Comparison of ENCODE assay signal across 8 cellular contexts in genomic region chr6:33201935-33202334, GRCh38. TPM values are rescaled to one million over a fixed set of nuclear protein-coding genes. Genes with fewer than 3 reads are reported as not detected.
DNase-seq lines count a peak whose midpoint lies in the region; ATAC-seq, FAIRE-seq and TF ChIP-seq lines count a peak whose summit lies in the region.

No MANE protein-coding gene starts in this region.

- in situ Hi-C loops in GM13976 (cut with MboI; ENCODE audit: low sequenced_read_pairs, unreplicated experiment), result no loop called here

- POLR2A ChIA-PET in A549 (lab: Yijun Ruan, JAX), result no interaction called here

- H3K27me3 ChIP-seq in HUES64 (ENCODE audit: insufficient read depth, low read length), result peaks cover 20% of the 10 kb centered on the region
- H3K27me3 ChIP-seq in breast epithelium, result no peaks in the 10 kb centered on the region
- no peaks in the 10 kb centered on the region for H3K27me3 ChIP-seq in muscle layer of duodenum (ENCODE audit: low read depth, low read length)

- no peak for TF ChIP-seq POLR2A in A549 (IDR thresholded peaks at IDR 0.05; ENCODE audit: low read length)
- TF ChIP-seq POLR2A in breast epithelium (IDR thresholded peaks at IDR 0.05), result no peak

- intact Hi-C loops in breast epithelium (cut with DNase I; ENCODE audit: low total_unique reads), result no loop called here

- H3K27ac ChIP-seq in A549 (no peak overlapping the region), HUES64 (ENCODE audit: low read depth, low read length) (no peak overlapping the region), breast epithelium (peak overlapping the region; percentile 98 to 99), muscle layer of duodenum (ENCODE audit: low read length) (peak overlapping the region; percentile 98)

- TF ChIP-seq RAD21 in A549 (conservative IDR thresholded peaks at IDR 0.05 in 1 of 2, IDR thresholded peaks at IDR 0.05 in 1 of 2), result no peak

- H3K9ac ChIP-seq in HUES64 (ENCODE audit: low read depth, low read length), result peak overlapping the region; percentile 93

- TF ChIP-seq CTCF in A549 (IDR thresholded peaks at IDR 0.05), result no peak
- no peak for TF ChIP-seq CTCF in breast epithelium (IDR thresholded peaks at IDR 0.05)
- TF ChIP-seq CTCF in GM13976 (IDR thresholded peaks at IDR 0.05; ENCODE audit: borderline replicate concordance, control extremely low read depth, extremely low read depth, insufficient read depth, missing control alignments), result no peak

- H3K4me3 ChIP-seq in A549, result peak overlapping the region; percentile 98
- peak overlapping the region; percentile 83 for H3K4me3 ChIP-seq in HUES64 (ENCODE audit: low read length)
- peak overlapping the region in 2 of 3 donors; percentile 92 to 94 for H3K4me3 ChIP-seq in breast epithelium
- peak overlapping the region; percentile 82 to 99 for H3K4me3 ChIP-seq in muscle layer of duodenum (ENCODE audit: low read depth in 1 of 2, low read length in 2 of 2)

- peaks cover 46% of the 10 kb centered on the region for H3K4me1 ChIP-seq in A549
- peaks cover 32% of the 10 kb centered on the region for H3K4me1 ChIP-seq in HUES64 (ENCODE audit: insufficient read depth, low read length)
- peaks cover 10 to 37% of the 10 kb centered on the region in 2 donors for H3K4me1 ChIP-seq in breast epithelium
- peaks cover 39 to 63% of the 10 kb centered on the region in 2 donors for H3K4me1 ChIP-seq in muscle layer of duodenum (ENCODE audit: control insufficient read depth in 1 of 2, insufficient read depth in 2 of 2, low read length in 2 of 2)

- ATAC-seq in A549 (no peak), GM21390 (IDR thresholded peaks at IDR 0.05; ENCODE audit: unreplicated experiment) (no peak)

- no peak for TF ChIP-seq EP300 in A549 (IDR thresholded peaks at IDR 0.05)

- 93% methylated on average over 6 of the region's 6 CpGs for WGBS in A549 (ENCODE audit: missing lambda C conversion rate)
- 97% methylated on average over 3 of the region's 6 CpGs for WGBS in HUES64

- FAIRE-seq in A549 (lab: Jason Lieb, UNC), result no peak

- H3K36me3 ChIP-seq in HUES64 (ENCODE audit: insufficient read depth, low read length), result peaks cover 30% of the 10 kb centered on the region
- H3K36me3 ChIP-seq in breast epithelium, result no peaks in the 10 kb centered on the region
- peaks cover 30 to 36% of the 10 kb centered on the region in 2 donors for H3K36me3 ChIP-seq in muscle layer of duodenum (ENCODE audit: control insufficient read depth in 1 of 2, insufficient read depth in 2 of 2, low read length in 2 of 2)

- DNase-seq in A549 (ENCODE audit: low read depth in 1 of 2, low spot score in 1 of 2) (no peak), breast epithelium (ENCODE audit: low spot score in 2 of 2) (no peak), GM13976 (ENCODE audit: low spot score) (no peak), LoVo (ENCODE audit: low spot score) (no peak), GM03348 (ENCODE audit: low spot score) (no peak)

- H3K4me2 ChIP-seq in A549, result peak overlapping the region; percentile 97

- H3K9me3 ChIP-seq in A549 (no peaks in the 10 kb centered on the region), HUES64 (ENCODE audit: insufficient read depth, low read depth, low read length) (no peaks in the 10 kb centered on the region), breast epithelium (no peaks in the 10 kb centered on the region), muscle layer of duodenum (ENCODE audit: control insufficient read depth in 1 of 2, low read length in 2 of 2) (no peaks in the 10 kb centered on the region)

- CTCF ChIA-PET in A549 (lab: Yijun Ruan, JAX), result interaction anchor here (1.0 kb wide), 1 partner anchor 46 kb away, joined by 3 read pairs; no protein-coding TSS in a partner anchor

TF ChIP-seq in A549, 52 proteins besides CTCF, POLR2A, EP300 and RAD21:
- no peak for TF ChIP-seq ZNF302 (CRISPR knock-in tag; IDR thresholded peaks at IDR 0.05)
- TF ChIP-seq JUN (IDR thresholded peaks at IDR 0.05), result no peak
- no peak for TF ChIP-seq ATOH8 (CRISPR knock-in tag; IDR thresholded peaks at IDR 0.05; ENCODE audit: low read depth)
- no peak for TF ChIP-seq CBX8 (IDR thresholded peaks at IDR 0.05)
- no peak for TF ChIP-seq SREBF2 (IDR thresholded peaks at IDR 0.05)
- TF ChIP-seq JUNB (IDR thresholded peaks at IDR 0.05), result no peak
- TF ChIP-seq CEBPB (IDR thresholded peaks at IDR 0.05), result no peak
- TF ChIP-seq HES2 (IDR thresholded peaks at IDR 0.05), result no peak
TF ChIP-seq in A549: peak in this region for 0.

RNA-seq across cellular contexts. Expression of gene SLC39A7, which starts 1.3 kb away (rescaled TPM):
- polyA plus RNA-seq in A549 (2011; rRNA removed), result 59.0 and 66.5 TPM in 2 replicates
- 64.6 and 64.9 TPM in 2 replicates for polyA plus RNA-seq in A549 (2012; cell fraction: cytosol; rRNA removed)
- 47.0 and 53.6 TPM in 2 replicates for polyA plus RNA-seq in A549 (2012; cell fraction: nucleus; rRNA removed)
- polyA plus RNA-seq in A549 (2017; fragmentation: RNase III; extraction: RNeasy Plus Mini Kit Qiagen cat#74134 plus additional on column Dnase treatment), result 104 to 125 TPM (median 122 TPM) in 3 replicates
- 37.2 and 39.7 TPM in 2 replicates for polyA minus RNA-seq in A549 (2011; rRNA and poly(A)+ RNA removed)
- 75.8 TPM for polyA plus RNA-seq in HUES64 (2013, experiment 1 of 2)
- 72.8 TPM for polyA plus RNA-seq in HUES64 (2013, experiment 2 of 2)
- total RNA-seq in breast epithelium, result 10 to 100 TPM; 55.0 to 79.3 (median 74.1) TPM

RNA-seq across cellular contexts. Expression of gene RXRB, which starts 1.5 kb away (rescaled TPM):
- polyA plus RNA-seq in A549 (2011; rRNA removed), result 15.6 and 21.1 TPM in 2 replicates
- 13.6 and 18.5 TPM in 2 replicates for polyA plus RNA-seq in A549 (2012; cell fraction: cytosol; rRNA removed)
- polyA plus RNA-seq in A549 (2012; cell fraction: nucleus; rRNA removed), result 43.2 and 51.7 TPM in 2 replicates
- 19.1 to 21.3 TPM (median 20.3 TPM) in 3 replicates for polyA plus RNA-seq in A549 (2017; fragmentation: RNase III; extraction: RNeasy Plus Mini Kit Qiagen cat#74134 plus additional on column Dnase treatment)
- 24.3 and 29.0 TPM in 2 replicates for polyA minus RNA-seq in A549 (2011; rRNA and poly(A)+ RNA removed)
- 13.1 TPM for polyA plus RNA-seq in HUES64 (2013, experiment 1 of 2)
- 12.7 TPM for polyA plus RNA-seq in HUES64 (2013, experiment 2 of 2)
- total RNA-seq in breast epithelium, result 10 to 100 TPM; 27.4 to 39.1 (median 27.5) TPM

RNA-seq across cellular contexts. Expression of gene HSD17B8, which starts 2.5 kb away (rescaled TPM):
- polyA plus RNA-seq in A549 (2011; rRNA removed) (15.9 and 16.5 TPM in 2 replicates), A549 (2017; fragmentation: RNase III; extraction: RNeasy Plus Mini Kit Qiagen cat#74134 plus additional on column Dnase treatment) (9.3 to 9.6 TPM (median 9.5 TPM) in 3 replicates)
- polyA plus RNA-seq in A549 (2012; cell fraction: cytosol; rRNA removed), result 35.1 and 37.4 TPM in 2 replicates
- 33.3 and 45.0 TPM in 2 replicates for polyA plus RNA-seq in A549 (2012; cell fraction: nucleus; rRNA removed)
- polyA minus RNA-seq in A549 (2011; rRNA and poly(A)+ RNA removed), result 13.6 and 16.6 TPM in 2 replicates
- polyA plus RNA-seq in HUES64 (2013, experiment 1 of 2), result 3.5 TPM
- polyA plus RNA-seq in HUES64 (2013, experiment 2 of 2), result 3.2 TPM
- total RNA-seq in breast epithelium, result 10 to 100 TPM; 17.0 to 33.8 (median 18.4) TPM

RNA-seq across cellular contexts. Expression of gene RING1, which starts 6.4 kb away (rescaled TPM):
- polyA plus RNA-seq in A549 (2011; rRNA removed), result 12.7 and 14.6 TPM in 2 replicates
- polyA plus RNA-seq in A549 (2012; cell fraction: cytosol; rRNA removed), result 25.2 and 28.3 TPM in 2 replicates
- polyA plus RNA-seq in A549 (2012; cell fraction: nucleus; rRNA removed), result 28.3 and 35.9 TPM in 2 replicates
- polyA plus RNA-seq in A549 (2017; fragmentation: RNase III; extraction: RNeasy Plus Mini Kit Qiagen cat#74134 plus additional on column Dnase treatment), result 31.4 to 39.0 TPM (median 35.0 TPM) in 3 replicates
- 12.6 and 14.2 TPM in 2 replicates for polyA minus RNA-seq in A549 (2011; rRNA and poly(A)+ RNA removed)
- polyA plus RNA-seq in HUES64 (2013, experiment 1 of 2), result 27.4 TPM
- polyA plus RNA-seq in HUES64 (2013, experiment 2 of 2), result 29.5 TPM
- total RNA-seq in breast epithelium, result 10 to 100 TPM; 11.8 to 20.6 (median 19.5) TPM

RNA-seq across cellular contexts. Expression of gene COL11A2, which starts 9.7 kb away (rescaled TPM):
- polyA plus RNA-seq in A549 (2011; rRNA removed) (0.66 and 0.73 TPM in 2 replicates), A549 (2017; fragmentation: RNase III; extraction: RNeasy Plus Mini Kit Qiagen cat#74134 plus additional on column Dnase treatment) (0.93 to 1.3 TPM (median 1.1 TPM) in 3 replicates)
- polyA plus RNA-seq in A549 (2012; cell fraction: cytosol; rRNA removed), result 0.40 and 0.47 TPM in 2 replicates
- polyA plus RNA-seq in A549 (2012; cell fraction: nucleus; rRNA removed), result 5.3 and 6.0 TPM in 2 replicates
- 0.19 and 0.33 TPM in 2 replicates for polyA minus RNA-seq in A549 (2011; rRNA and poly(A)+ RNA removed)
- polyA plus RNA-seq in HUES64 (2013, experiment 1 of 2), result 0.70 TPM
- 0.63 TPM for polyA plus RNA-seq in HUES64 (2013, experiment 2 of 2)
- 1 to 10 TPM in 1 of 3 donors, under 1 TPM in 2; 0.32 to 1.0 (median 0.98) TPM for total RNA-seq in breast epithelium

Comparison
In these comparisons a context has a peak if more than half of its experiments do, and no peak if none do; other contexts are left out.
1. H3K27ac ChIP-seq: peak in breast epithelium (2 of 2) and muscle layer of duodenum (single experiment); none in A549 (0 of 2) and HUES64 (single experiment).
2. Peak in every context shown above with its lines, with median percentiles within 50 percentile points of each other: H3K4me3 ChIP-seq.